Comparison of ENCODE assay signal across 26 cellular contexts in genomic region chr9:3689555-3689954, GRCh38.
"Had no signal": no experiment of that assay in that cellular context is flagged by ENCODE, and none has a peak within 500 bp of the region (broad histone marks: within the 10 kb centered on the region; RNA-seq: fewer than 3 reads in every experiment).

No MANE protein-coding gene starts in this region.

- FAIRE-seq: keratinocyte had no signal

- H3K27ac ChIP-seq: coronary artery, dorsolateral prefrontal cortex, epithelial cell of prostate, esophagus squamous epithelium, gastrocnemius medialis, heart right ventricle, left lung, lower lobe of right lung had no signal

- H3K36me3 Mint-ChIP-seq: mesothelial cell of epicardium had no signal

- H3K27ac Mint-ChIP-seq: mesothelial cell of epicardium; naive B cell; naive thymus-derived CD8-positive, alpha-beta T cell had no signal

- H3K9me3 Mint-ChIP-seq: mesothelial cell of epicardium had no signal

- H3K27me3 Mint-ChIP-seq: naive B cell had no signal

- DNase-seq: dermis blood vessel endothelial cell; dorsolateral prefrontal cortex; effector CD4-positive, alpha-beta T cell; effector memory CD4-positive, alpha-beta T cell; erythroblast; esophagus squamous epithelium; foreskin fibroblast; foreskin melanocyte; gastrocnemius medialis; glutamatergic neuron; head of caudate nucleus; heart right ventricle; hippocampal formation; left cardiac atrium; left lung; left ventricle myocardium superior; lower lobe of right lung; mesenchymal stem cell; mucosa of descending colon; naive B cell; naive thymus-derived CD8-positive, alpha-beta T cell had no signal

- ATAC-seq: esophagus mucosa; gastrocnemius medialis; heart right ventricle; left cardiac atrium; left lung; left ventricle myocardium superior; lower lobe of right lung; mucosa of descending colon; naive thymus-derived CD8-positive, alpha-beta T cell had no signal

- H3K9me3 ChIP-seq: esophagus squamous epithelium, gastrocnemius medialis, heart right ventricle, left lung, lower lobe of right lung, mucosa of descending colon had no signal

- H3K4me3 Mint-ChIP-seq: mesothelial cell of epicardium; naive B cell; naive thymus-derived CD8-positive, alpha-beta T cell had no signal

- H3K36me3 ChIP-seq: esophagus squamous epithelium, gastrocnemius medialis, heart right ventricle, left lung, lower lobe of right lung had no signal

- H3K4me3 ChIP-seq: coronary artery, dorsolateral prefrontal cortex, esophagus squamous epithelium, gastrocnemius medialis, heart right ventricle, left lung, lower lobe of right lung, mucosa of descending colon had no signal

- H3K4me1 Mint-ChIP-seq: mesothelial cell of epicardium; naive B cell; naive thymus-derived CD8-positive, alpha-beta T cell had no signal

- H3K4me1 ChIP-seq: esophagus squamous epithelium, gastrocnemius medialis, heart right ventricle, left lung, lower lobe of right lung had no signal

- H3K27me3 ChIP-seq: dorsolateral prefrontal cortex, esophagus squamous epithelium, gastrocnemius medialis, heart right ventricle, left lung had no signal
